1 cellular context compared by ENCODE assay signal in the genomic region with DNA sequence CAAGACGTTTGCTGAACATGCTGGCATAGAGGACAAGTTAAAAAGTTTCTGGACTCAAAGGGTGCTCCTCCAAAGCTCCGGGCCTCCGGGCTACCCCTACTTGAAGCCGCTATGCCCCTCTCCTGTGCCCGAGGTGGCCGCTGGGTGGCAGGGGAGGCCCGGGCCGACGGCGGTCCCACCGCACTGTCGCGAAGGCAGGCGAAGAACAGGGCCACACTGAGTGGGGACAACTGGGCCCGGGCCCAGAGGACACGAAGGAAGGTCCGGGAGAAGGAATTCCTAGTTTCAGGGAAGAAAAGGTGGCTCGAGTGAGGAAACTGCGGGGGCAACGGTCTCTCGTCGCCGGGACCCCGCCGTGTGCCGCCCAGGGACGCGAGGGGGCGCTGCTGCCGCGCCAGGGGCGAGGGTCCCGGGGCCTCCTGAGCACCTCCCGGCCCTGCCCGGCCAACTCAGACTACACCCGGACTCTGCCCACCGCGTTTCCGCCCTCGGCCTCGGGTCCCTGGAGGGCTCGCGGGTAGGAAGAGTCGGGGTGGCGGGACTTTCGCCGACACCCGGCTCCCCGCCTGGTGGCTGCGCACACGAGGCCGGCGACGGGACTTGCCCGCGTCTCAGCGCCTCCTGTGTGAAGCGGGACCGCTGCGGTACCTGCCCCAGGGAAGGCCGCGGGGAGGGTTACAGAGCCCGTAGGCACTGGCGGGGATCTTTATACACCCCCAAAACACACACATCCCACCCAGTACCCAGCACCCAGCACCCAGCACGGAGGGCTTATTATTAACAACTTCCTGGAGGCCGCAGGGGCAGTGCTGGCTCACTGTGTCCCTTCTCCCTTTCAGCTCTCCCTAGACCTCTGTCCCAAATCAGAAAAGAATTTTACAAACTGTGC.
TF ChIP-seq lines count a peak whose summit lies in the region.

No MANE protein-coding gene starts in this region.

TF ChIP-seq in GM12878, 131 proteins besides CTCF, POLR2A, EP300 and RAD21 (continued from another document and continues in another):
- TF ChIP-seq, protein P1, sequence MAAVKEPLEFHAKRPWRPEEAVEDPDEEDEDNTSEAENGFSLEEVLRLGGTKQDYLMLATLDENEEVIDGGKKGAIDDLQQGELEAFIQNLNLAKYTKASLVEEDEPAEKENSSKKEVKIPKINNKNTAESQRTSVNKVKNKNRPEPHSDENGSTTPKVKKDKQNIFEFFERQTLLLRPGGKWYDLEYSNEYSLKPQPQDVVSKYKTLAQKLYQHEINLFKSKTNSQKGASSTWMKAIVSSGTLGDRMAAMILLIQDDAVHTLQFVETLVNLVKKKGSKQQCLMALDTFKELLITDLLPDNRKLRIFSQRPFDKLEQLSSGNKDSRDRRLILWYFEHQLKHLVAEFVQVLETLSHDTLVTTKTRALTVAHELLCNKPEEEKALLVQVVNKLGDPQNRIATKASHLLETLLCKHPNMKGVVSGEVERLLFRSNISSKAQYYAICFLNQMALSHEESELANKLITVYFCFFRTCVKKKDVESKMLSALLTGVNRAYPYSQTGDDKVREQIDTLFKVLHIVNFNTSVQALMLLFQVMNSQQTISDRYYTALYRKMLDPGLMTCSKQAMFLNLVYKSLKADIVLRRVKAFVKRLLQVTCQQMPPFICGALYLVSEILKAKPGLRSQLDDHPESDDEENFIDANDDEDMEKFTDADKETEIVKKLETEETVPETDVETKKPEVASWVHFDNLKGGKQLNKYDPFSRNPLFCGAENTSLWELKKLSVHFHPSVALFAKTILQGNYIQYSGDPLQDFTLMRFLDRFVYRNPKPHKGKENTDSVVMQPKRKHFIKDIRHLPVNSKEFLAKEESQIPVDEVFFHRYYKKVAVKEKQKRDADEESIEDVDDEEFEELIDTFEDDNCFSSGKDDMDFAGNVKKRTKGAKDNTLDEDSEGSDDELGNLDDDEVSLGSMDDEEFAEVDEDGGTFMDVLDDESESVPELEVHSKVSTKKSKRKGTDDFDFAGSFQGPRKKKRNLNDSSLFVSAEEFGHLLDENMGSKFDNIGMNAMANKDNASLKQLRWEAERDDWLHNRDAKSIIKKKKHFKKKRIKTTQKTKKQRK (IDR thresholded peaks at IDR 0.05; ENCODE audit: low read depth, low read length): no peak
- TF ChIP-seq, protein P2, sequence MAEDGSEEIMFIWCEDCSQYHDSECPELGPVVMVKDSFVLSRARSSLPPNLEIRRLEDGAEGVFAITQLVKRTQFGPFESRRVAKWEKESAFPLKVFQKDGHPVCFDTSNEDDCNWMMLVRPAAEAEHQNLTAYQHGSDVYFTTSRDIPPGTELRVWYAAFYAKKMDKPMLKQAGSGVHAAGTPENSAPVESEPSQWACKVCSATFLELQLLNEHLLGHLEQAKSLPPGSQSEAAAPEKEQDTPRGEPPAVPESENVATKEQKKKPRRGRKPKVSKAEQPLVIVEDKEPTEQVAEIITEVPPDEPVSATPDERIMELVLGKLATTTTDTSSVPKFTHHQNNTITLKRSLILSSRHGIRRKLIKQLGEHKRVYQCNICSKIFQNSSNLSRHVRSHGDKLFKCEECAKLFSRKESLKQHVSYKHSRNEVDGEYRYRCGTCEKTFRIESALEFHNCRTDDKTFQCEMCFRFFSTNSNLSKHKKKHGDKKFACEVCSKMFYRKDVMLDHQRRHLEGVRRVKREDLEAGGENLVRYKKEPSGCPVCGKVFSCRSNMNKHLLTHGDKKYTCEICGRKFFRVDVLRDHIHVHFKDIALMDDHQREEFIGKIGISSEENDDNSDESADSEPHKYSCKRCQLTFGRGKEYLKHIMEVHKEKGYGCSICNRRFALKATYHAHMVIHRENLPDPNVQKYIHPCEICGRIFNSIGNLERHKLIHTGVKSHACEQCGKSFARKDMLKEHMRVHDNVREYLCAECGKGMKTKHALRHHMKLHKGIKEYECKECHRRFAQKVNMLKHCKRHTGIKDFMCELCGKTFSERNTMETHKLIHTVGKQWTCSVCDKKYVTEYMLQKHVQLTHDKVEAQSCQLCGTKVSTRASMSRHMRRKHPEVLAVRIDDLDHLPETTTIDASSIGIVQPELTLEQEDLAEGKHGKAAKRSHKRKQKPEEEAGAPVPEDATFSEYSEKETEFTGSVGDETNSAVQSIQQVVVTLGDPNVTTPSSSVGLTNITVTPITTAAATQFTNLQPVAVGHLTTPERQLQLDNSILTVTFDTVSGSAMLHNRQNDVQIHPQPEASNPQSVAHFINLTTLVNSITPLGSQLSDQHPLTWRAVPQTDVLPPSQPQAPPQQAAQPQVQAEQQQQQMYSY (CRISPR knock-in tag; IDR thresholded peaks at IDR 0.05): no peak
- TF ChIP-seq HDAC2 (IDR thresholded peaks at IDR 0.05) (no peak), CBX5 (IDR thresholded peaks at IDR 0.05; ENCODE audit: low read depth) (0 out of 2 replicates have a peak, but pooled peaks have one; percentile 25), RB1 (IDR thresholded peaks at IDR 0.05; ENCODE audit: borderline replicate concordance) (no peak; the same call in none of the 2 replicates), BRCA1 (IDR thresholded peaks at IDR 0.05; ENCODE audit: low read depth, low read length) (no peak), YY1 (IDR thresholded peaks at IDR 0.05; ENCODE audit: low read depth, low read length) (peak; percentile 49; the same call in 1 of the 2 replicates), MEF2B (IDR thresholded peaks at IDR 0.05; ENCODE audit: partially characterized antibody, poor library complexity, severe bottlenecking) (peak; percentile 48), NFYA (IDR thresholded peaks at IDR 0.05; ENCODE audit: borderline replicate concordance, low read depth, low read length) (no peak), EGR1 (IDR thresholded peaks at IDR 0.05; ENCODE audit: borderline replicate concordance in 1 of 2, low read depth in 2 of 2, low read length in 2 of 2) (0 out of 3 replicates have a peak, but pooled peaks of 1 of the 2 experiments have one; percentile 2), HCFC1 (IDR thresholded peaks at IDR 0.05; ENCODE audit: low read length) (no peak), ZNF217 (IDR thresholded peaks at IDR 0.05) (no peak; the same call in 1 of the 2 replicates), SMC3 (IDR thresholded peaks at IDR 0.05; ENCODE audit: borderline replicate concordance, low read length) (peak; percentile 61; the same call in 1 of the 2 replicates), CEBPB (IDR thresholded peaks at IDR 0.05; ENCODE audit: borderline replicate concordance in 1 of 2, low read depth in 2 of 2, low read length in 2 of 2) (no peak), RBBP5 (conservative IDR thresholded peaks at IDR 0.05) (no peak), RUNX3 (IDR thresholded peaks at IDR 0.05; ENCODE audit: low read length) (peak; percentile 50; the same call in 1 of the 2 replicates), RFX5 (IDR thresholded peaks at IDR 0.05; ENCODE audit: low read depth, low read length) (no peak), HDGF (IDR thresholded peaks at IDR 0.05) (0 out of 2 replicates have a peak, but pooled peaks have one; percentile 23), ZNF384 (IDR thresholded peaks at IDR 0.05; ENCODE audit: borderline replicate concordance, low read depth, low read length) (no peak), SIN3A (IDR thresholded peaks at IDR 0.05; ENCODE audit: low read depth, low read length) (no peak), FOS (IDR thresholded peaks at IDR 0.05; ENCODE audit: borderline replicate concordance, extremely low read depth, insufficient read length) (no peak), ZNF622 (IDR thresholded peaks at IDR 0.05) (no peak), ESRRA (IDR thresholded peaks at IDR 0.05; ENCODE audit: low read length) (no peak), ZNF207 (IDR thresholded peaks at IDR 0.05; ENCODE audit: borderline replicate concordance) (peak; percentile 78)
- TF ChIP-seq, protein P3, sequence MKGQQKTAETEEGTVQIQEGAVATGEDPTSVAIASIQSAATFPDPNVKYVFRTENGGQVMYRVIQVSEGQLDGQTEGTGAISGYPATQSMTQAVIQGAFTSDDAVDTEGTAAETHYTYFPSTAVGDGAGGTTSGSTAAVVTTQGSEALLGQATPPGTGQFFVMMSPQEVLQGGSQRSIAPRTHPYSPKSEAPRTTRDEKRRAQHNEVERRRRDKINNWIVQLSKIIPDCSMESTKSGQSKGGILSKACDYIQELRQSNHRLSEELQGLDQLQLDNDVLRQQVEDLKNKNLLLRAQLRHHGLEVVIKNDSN (IDR thresholded peaks at IDR 0.05; ENCODE audit: borderline replicate concordance, extremely low read length, insufficient read depth, low read depth, low read length): no peak
- TF ChIP-seq, protein P4, sequence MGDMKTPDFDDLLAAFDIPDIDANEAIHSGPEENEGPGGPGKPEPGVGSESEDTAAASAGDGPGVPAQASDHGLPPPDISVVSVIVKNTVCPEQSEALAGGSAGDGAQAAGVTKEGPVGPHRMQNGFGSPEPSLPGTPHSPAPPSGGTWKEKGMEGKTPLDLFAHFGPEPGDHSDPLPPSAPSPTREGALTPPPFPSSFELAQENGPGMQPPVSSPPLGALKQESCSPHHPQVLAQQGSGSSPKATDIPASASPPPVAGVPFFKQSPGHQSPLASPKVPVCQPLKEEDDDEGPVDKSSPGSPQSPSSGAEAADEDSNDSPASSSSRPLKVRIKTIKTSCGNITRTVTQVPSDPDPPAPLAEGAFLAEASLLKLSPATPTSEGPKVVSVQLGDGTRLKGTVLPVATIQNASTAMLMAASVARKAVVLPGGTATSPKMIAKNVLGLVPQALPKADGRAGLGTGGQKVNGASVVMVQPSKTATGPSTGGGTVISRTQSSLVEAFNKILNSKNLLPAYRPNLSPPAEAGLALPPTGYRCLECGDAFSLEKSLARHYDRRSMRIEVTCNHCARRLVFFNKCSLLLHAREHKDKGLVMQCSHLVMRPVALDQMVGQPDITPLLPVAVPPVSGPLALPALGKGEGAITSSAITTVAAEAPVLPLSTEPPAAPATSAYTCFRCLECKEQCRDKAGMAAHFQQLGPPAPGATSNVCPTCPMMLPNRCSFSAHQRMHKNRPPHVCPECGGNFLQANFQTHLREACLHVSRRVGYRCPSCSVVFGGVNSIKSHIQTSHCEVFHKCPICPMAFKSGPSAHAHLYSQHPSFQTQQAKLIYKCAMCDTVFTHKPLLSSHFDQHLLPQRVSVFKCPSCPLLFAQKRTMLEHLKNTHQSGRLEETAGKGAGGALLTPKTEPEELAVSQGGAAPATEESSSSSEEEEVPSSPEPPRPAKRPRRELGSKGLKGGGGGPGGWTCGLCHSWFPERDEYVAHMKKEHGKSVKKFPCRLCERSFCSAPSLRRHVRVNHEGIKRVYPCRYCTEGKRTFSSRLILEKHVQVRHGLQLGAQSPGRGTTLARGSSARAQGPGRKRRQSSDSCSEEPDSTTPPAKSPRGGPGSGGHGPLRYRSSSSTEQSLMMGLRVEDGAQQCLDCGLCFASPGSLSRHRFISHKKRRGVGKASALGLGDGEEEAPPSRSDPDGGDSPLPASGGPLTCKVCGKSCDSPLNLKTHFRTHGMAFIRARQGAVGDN (IDR thresholded peaks at IDR 0.05): 0 out of 2 replicates have a peak, but pooled peaks have one; percentile 16
- TF ChIP-seq, protein P5, sequence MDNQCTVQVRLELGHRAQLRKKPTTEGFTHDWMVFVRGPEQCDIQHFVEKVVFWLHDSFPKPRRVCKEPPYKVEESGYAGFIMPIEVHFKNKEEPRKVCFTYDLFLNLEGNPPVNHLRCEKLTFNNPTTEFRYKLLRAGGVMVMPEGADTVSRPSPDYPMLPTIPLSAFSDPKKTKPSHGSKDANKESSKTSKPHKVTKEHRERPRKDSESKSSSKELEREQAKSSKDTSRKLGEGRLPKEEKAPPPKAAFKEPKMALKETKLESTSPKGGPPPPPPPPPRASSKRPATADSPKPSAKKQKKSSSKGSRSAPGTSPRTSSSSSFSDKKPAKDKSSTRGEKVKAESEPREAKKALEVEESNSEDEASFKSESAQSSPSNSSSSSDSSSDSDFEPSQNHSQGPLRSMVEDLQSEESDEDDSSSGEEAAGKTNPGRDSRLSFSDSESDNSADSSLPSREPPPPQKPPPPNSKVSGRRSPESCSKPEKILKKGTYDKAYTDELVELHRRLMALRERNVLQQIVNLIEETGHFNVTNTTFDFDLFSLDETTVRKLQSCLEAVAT (IDR thresholded peaks at IDR 0.05): peak; percentile 58; the same call in 1 of the 2 replicates
- TF ChIP-seq, protein P6, sequence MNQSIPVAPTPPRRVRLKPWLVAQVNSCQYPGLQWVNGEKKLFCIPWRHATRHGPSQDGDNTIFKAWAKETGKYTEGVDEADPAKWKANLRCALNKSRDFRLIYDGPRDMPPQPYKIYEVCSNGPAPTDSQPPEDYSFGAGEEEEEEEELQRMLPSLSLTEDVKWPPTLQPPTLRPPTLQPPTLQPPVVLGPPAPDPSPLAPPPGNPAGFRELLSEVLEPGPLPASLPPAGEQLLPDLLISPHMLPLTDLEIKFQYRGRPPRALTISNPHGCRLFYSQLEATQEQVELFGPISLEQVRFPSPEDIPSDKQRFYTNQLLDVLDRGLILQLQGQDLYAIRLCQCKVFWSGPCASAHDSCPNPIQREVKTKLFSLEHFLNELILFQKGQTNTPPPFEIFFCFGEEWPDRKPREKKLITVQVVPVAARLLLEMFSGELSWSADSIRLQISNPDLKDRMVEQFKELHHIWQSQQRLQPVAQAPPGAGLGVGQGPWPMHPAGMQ (IDR thresholded peaks at IDR 0.05; ENCODE audit: borderline replicate concordance): no peak
- TF ChIP-seq, protein P7, sequence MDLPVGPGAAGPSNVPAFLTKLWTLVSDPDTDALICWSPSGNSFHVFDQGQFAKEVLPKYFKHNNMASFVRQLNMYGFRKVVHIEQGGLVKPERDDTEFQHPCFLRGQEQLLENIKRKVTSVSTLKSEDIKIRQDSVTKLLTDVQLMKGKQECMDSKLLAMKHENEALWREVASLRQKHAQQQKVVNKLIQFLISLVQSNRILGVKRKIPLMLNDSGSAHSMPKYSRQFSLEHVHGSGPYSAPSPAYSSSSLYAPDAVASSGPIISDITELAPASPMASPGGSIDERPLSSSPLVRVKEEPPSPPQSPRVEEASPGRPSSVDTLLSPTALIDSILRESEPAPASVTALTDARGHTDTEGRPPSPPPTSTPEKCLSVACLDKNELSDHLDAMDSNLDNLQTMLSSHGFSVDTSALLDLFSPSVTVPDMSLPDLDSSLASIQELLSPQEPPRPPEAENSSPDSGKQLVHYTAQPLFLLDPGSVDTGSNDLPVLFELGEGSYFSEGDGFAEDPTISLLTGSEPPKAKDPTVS (IDR thresholded peaks at IDR 0.05; ENCODE audit: low read depth, low read length): no peak
- TF ChIP-seq, protein P8, sequence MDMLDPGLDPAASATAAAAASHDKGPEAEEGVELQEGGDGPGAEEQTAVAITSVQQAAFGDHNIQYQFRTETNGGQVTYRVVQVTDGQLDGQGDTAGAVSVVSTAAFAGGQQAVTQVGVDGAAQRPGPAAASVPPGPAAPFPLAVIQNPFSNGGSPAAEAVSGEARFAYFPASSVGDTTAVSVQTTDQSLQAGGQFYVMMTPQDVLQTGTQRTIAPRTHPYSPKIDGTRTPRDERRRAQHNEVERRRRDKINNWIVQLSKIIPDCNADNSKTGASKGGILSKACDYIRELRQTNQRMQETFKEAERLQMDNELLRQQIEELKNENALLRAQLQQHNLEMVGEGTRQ (IDR thresholded peaks at IDR 0.05; ENCODE audit: borderline replicate concordance, low read depth, low read length): no peak
